Comparison of ENCODE assay signal across 8 cellular contexts in genomic region chr6:43174263-43175112, GRCh38. TPM values are rescaled to one million over a fixed set of nuclear protein-coding genes. Genes with fewer than 3 reads are reported as not detected.
DNase-seq lines count a peak whose midpoint lies in the region; ATAC-seq and TF ChIP-seq lines count a peak whose summit lies in the region.

No MANE protein-coding gene starts in this region.

- no peaks in the 10 kb centered on the region for H3K9me3 ChIP-seq in liver (ENCODE audit: control insufficient read depth in 4 of 4, low read length in 3 of 4)

- H3K27me3 Mint-ChIP-seq in activated CD4-positive, alpha-beta memory T cell treated with anti-CD3 and anti-CD28 coated beads for 36 hours, result no peaks in the 10 kb centered on the region

- ATAC-seq in GM19397 (IDR thresholded peaks at IDR 0.05; ENCODE audit: unreplicated experiment) (peak; percentile 61), HG03565 (IDR thresholded peaks at IDR 0.05; ENCODE audit: unreplicated experiment) (peak; percentile 52)

- CTCF ChIA-PET in activated CD4-positive, alpha-beta memory T cell treated with anti-CD3 and anti-CD28 coated beads for 36 hours (lab: Charles Lee), result interaction anchor here (1.0 to 2.5 kb wide), 5 partner anchors 17 to 154 kb away, joined by 3 to 14 read pairs (median 3); partner anchors contain the start of gene DNPH1

- H3K4me3 ChIP-seq in dorsolateral prefrontal cortex (peak overlapping the region; percentile 29 to 98 (median 81)), liver (ENCODE audit: low read depth in 1 of 3, low read length in 3 of 3) (peak overlapping the region; percentile 35 to 49 (median 46))

- H3K4me1 ChIP-seq in liver (ENCODE audit: control insufficient read depth in 4 of 4, insufficient read depth in 4 of 4, low read length in 3 of 4), result peaks cover 5 to 33% (median 20%) of the 10 kb centered on the region in 4 donors

- no peak overlapping the region for H3K9ac ChIP-seq in liver (ENCODE audit: low read depth in 1 of 2, low read length in 2 of 2)

- H3K36me3 ChIP-seq in liver (ENCODE audit: control insufficient read depth in 4 of 4, insufficient read depth in 3 of 4, low read depth in 1 of 4, low read length in 3 of 4), result peaks cover 15 to 33% (median 33%) of the 10 kb centered on the region in 4 donors

- H3K36me3 Mint-ChIP-seq in activated CD4-positive, alpha-beta memory T cell treated with anti-CD3 and anti-CD28 coated beads for 36 hours, result peaks cover 31% of the 10 kb centered on the region

- intact Hi-C loops in activated CD4-positive, alpha-beta memory T cell treated with anti-CD3 and anti-CD28 coated beads for 36 hours (cut with micrococcal nuclease), result loop anchor here (1.0 to 10.0 kb wide), 13 partner anchors 8 to 1990 kb away; partner anchors contain the start of genes ABCC10, CNPY3, CUL9 and KLHDC3
- intact Hi-C loops in dorsolateral prefrontal cortex (cut with DNase I), result loop anchor here (5.0 to 10.0 kb wide), 8 partner anchors 73 to 453 kb away; partner anchors contain the start of genes CNPY3 (in 1 of the 2), GTPBP2 (in 1 of the 2), KLC4 (in 1 of the 2) and KLHDC3 (in 1 of the 2)

- DNase-seq in NCI-H748 treated with DMSO at 0.1 percent for 48 hours (lab: John Stamatoyannopoulos, UW) (peak; percentile 99), dorsolateral prefrontal cortex (peak; percentile 88 to 99 (median 98))
- peak; percentile 99 for DNase-seq in activated CD4-positive, alpha-beta memory T cell treated with anti-CD3 and anti-CD28 coated beads for 36 hours
- DNase-seq in stimulated activated CD4-positive, alpha-beta T cell treated with anti-CD3 and anti-CD28 coated beads, Interleukin-4, amount 100 ng/mL, for 1 hour, result peak; percentile 85

- peaks cover 43% of the 10 kb centered on the region for H3K4me1 Mint-ChIP-seq in activated CD4-positive, alpha-beta memory T cell treated with anti-CD3 and anti-CD28 coated beads for 36 hours (ENCODE audit: low read depth)

- H3K27ac ChIP-seq in C4-2B, result peak overlapping the region; percentile 39
- H3K27ac ChIP-seq in dorsolateral prefrontal cortex, result peak overlapping the region; percentile 50 to 98 (median 90)
- peak overlapping the region; percentile 90 to 91 for H3K27ac ChIP-seq in liver (ENCODE audit: low read depth in 1 of 2, low read length in 2 of 2)

- no peaks in the 10 kb centered on the region for H3K9me3 Mint-ChIP-seq in activated CD4-positive, alpha-beta memory T cell treated with anti-CD3 and anti-CD28 coated beads for 36 hours

- TF ChIP-seq CTCF in C4-2B (conservative IDR thresholded peaks at IDR 0.05) (no peak), dorsolateral prefrontal cortex (IDR thresholded peaks at IDR 0.05 in 54 of 56, conservative IDR thresholded peaks at IDR 0.05 in 2 of 56; ENCODE audit: low read depth in 1 of 56, partially characterized antibody in 56 of 56) (peak in 50 of 56 donors; percentile 8 to 67 (median 42)), liver (IDR thresholded peaks at IDR 0.05; ENCODE audit: low read depth, low read length, missing input control) (no peak)

- no peaks in the 10 kb centered on the region for H3K27me3 ChIP-seq in dorsolateral prefrontal cortex
- no peaks in the 10 kb centered on the region for H3K27me3 ChIP-seq in liver (ENCODE audit: control insufficient read depth in 4 of 4, insufficient read depth in 4 of 4, low read length in 3 of 4)

- WGBS in liver, result 7% methylated on average over 32 of the region's 32 CpGs

- peak in 1 of 2 donors; percentile 1 for TF ChIP-seq RAD21 in liver (IDR thresholded peaks at IDR 0.05)

- POLR2A ChIA-PET in activated CD4-positive, alpha-beta memory T cell treated with anti-CD3 and anti-CD28 coated beads for 36 hours (lab: Charles Lee), result interaction anchor here (1.0 to 1.8 kb wide), 6 partner anchors 13 to 245 kb away, joined by 3 to 11 read pairs (median 4); partner anchors contain the start of genes CNPY3, CUL7 and DNPH1

- peak overlapping the region; percentile 99 for H3K4me3 Mint-ChIP-seq in activated CD4-positive, alpha-beta memory T cell treated with anti-CD3 and anti-CD28 coated beads for 36 hours

- H3K27ac Mint-ChIP-seq in activated CD4-positive, alpha-beta memory T cell treated with anti-CD3 and anti-CD28 coated beads for 36 hours, result peak overlapping the region; percentile 89

TF ChIP-seq in liver, 16 proteins besides CTCF, POLR2A, EP300 and RAD21:
- TF ChIP-seq RXRA (IDR thresholded peaks at IDR 0.05) (peak in 1 of 2 donors; percentile 54), NR2F2 (IDR thresholded peaks at IDR 0.05) (peak; percentile 66), MAX (IDR thresholded peaks at IDR 0.05) (no peak), FOXA1 (IDR thresholded peaks at IDR 0.05) (peak; percentile 25), ZBTB33 (IDR thresholded peaks at IDR 0.05) (no peak), EGR1 (IDR thresholded peaks at IDR 0.05; ENCODE audit: low read depth in 2 of 2) (peak; percentile 51 to 59), GABPA (IDR thresholded peaks at IDR 0.05 in 1 of 2, conservative IDR thresholded peaks at IDR 0.05 in 1 of 2) (peak; percentile 44 to 80), JUND (IDR thresholded peaks at IDR 0.05) (peak; percentile 72 to 86), ATF3 (IDR thresholded peaks at IDR 0.05) (no peak), YY1 (IDR thresholded peaks at IDR 0.05) (peak; percentile 81), SP1 (IDR thresholded peaks at IDR 0.05) (peak; percentile 93), HNF4G (IDR thresholded peaks at IDR 0.05) (no peak), TAF1 (conservative IDR thresholded peaks at IDR 0.05) (peak; percentile 27), HNF4A (conservative IDR thresholded peaks at IDR 0.05) (peak; percentile 27 to 33), REST (IDR thresholded peaks at IDR 0.05) (peak; percentile 88), FOXA2 (IDR thresholded peaks at IDR 0.05) (peak; percentile 0)

RNA-seq across cellular contexts. Expression of gene SRF, which starts 3.4 kb away (rescaled TPM):
- 10 to 100 TPM; 40.5 to 40.8 TPM for total RNA-seq in activated CD4-positive, alpha-beta memory T cell treated with anti-CD3 and anti-CD28 coated beads for 36 hours
- total RNA-seq in dorsolateral prefrontal cortex, result 10 to 100 TPM; 18.4 to 31.7 (median 23.1) TPM
- 10 to 100 TPM in 1 of 2 donors, 1 to 10 TPM in 1; 7.1 to 11.7 TPM for total RNA-seq in liver
- polyA plus RNA-seq in liver, result 1 to 10 TPM; 2.0 to 7.1 TPM

RNA-seq across cellular contexts. Expression of gene CUL9, which starts 7.5 kb away (rescaled TPM):
- 10 to 100 TPM; 37.8 to 38.4 TPM for total RNA-seq in activated CD4-positive, alpha-beta memory T cell treated with anti-CD3 and anti-CD28 coated beads for 36 hours
- total RNA-seq in dorsolateral prefrontal cortex (100 to 1,000 TPM in 19 of 120 experiments, 10 to 100 TPM in 101; 57.4 to 123 (median 84.1) TPM), liver (10 to 100 TPM in 1 of 2 donors, 1 to 10 TPM in 1; 7.5 to 21.8 TPM)
- polyA plus RNA-seq in liver, result 1 to 10 TPM; 6.5 to 7.5 TPM

RNA-seq across cellular contexts. Expression of gene DNPH1, which starts 54.8 kb away (rescaled TPM):
- total RNA-seq in activated CD4-positive, alpha-beta memory T cell treated with anti-CD3 and anti-CD28 coated beads for 36 hours, result 10 to 100 TPM; 57.5 to 57.9 TPM
- total RNA-seq in dorsolateral prefrontal cortex (10 to 100 TPM; 18.4 to 54.6 (median 31.2) TPM), liver (10 to 100 TPM; 53.2 to 59.8 TPM)
- polyA plus RNA-seq in liver, result 100 to 1,000 TPM; 147 to 195 TPM

Comparison
In these comparisons a context has a peak if more than half of its experiments do, and no peak if none do; other contexts are left out.
1. Peak in every context shown above with its lines: DNase-seq, ATAC-seq, H3K4me3 ChIP-seq and H3K27ac ChIP-seq.
2. H3K27ac ChIP-seq: peak in every context shown above with its lines; median percentile 90 in liver; 90 in dorsolateral prefrontal cortex; 39 in C4-2B.
3. CTCF ChIP-seq: peak in dorsolateral prefrontal cortex (50 of 56); none in C4-2B (single experiment) and liver (single experiment).